2 cellular contexts compared by ENCODE assay signal in the genomic region with DNA sequence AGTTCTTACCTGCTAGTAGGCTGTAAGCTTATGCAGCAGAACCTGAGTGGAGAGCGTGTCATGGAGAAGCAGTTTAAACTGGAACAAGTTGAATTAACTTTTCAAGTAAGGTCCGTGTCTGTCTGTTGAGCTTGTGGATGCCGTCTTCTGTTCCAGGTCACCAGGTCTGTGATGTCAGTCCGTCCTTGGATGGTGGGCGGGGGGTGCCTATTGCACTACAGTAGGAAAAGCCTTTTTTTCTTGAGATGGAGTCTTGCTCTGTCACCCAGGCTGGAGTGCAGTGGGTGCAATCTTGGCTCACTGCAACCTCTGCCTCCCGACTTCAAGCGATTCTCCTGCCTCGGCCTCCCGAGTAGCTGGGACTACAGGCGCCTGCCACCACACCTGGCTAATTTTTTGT. TPM values are rescaled to one million over a fixed set of nuclear protein-coding genes. Genes with fewer than 3 reads are reported as not detected.
"Had no signal": no experiment of that assay in that cellular context is flagged by ENCODE, and none has a peak within 500 bp of the region (broad histone marks: within the 10 kb centered on the region; RNA-seq: fewer than 3 reads in every experiment).

No MANE protein-coding gene starts in this region.

RNA-seq across cellular contexts. Expression of a gene that starts 50.2 kb away (rescaled TPM):
- total RNA-seq: GM23248, HFFc6 had no signal
- polyA plus RNA-seq: GM23248 had no signal
